In genomic region chr7:65554-65953, GRCh38 we compare ENCODE assay signal across 17 cellular contexts.
DNase-seq lines count a peak whose midpoint lies in the region; ATAC-seq and TF ChIP-seq lines count a peak whose summit lies in the region.
"Had no signal": no experiment of that assay in that cellular context is flagged by ENCODE, and none has a peak within 500 bp of the region (broad histone marks: within the 10 kb centered on the region; RNA-seq: fewer than 3 reads in every experiment).

No MANE protein-coding gene starts in this region.

- H3K27me3 Mint-ChIP-seq in activated naive CD4-positive, alpha-beta T cell treated with anti-CD3 and anti-CD28 coated beads, Interleukin-2, amount 10 ng/mL, durations not matched to agents 7 days and 5 days: no peaks in the 10 kb centered on the region
- H3K27me3 Mint-ChIP-seq: activated B cell treated with CpG ODN at 0.5 μM for 24 hours, brain had no signal

- peak; percentile 7 for DNase-seq in activated CD4-positive, CD25-positive, alpha-beta regulatory T cell treated with anti-CD3 and anti-CD28 coated beads, Interleukin-2, amount 50 U/mL, for 72 hours
- DNase-seq in activated CD4-positive, CD25-positive, alpha-beta regulatory T cell (lab: John Stamatoyannopoulos, UW): no peak
- peak; percentile 21 for DNase-seq in T1000 (lab: John Stamatoyannopoulos, UW)
- peak; percentile 44 for DNase-seq in fibroblast of villous mesenchyme (ENCODE audit: low read depth)
- peak; percentile 62 for DNase-seq in sigmoid colon
- DNase-seq in activated gamma-delta T cell (lab: John Stamatoyannopoulos, UW): no peak
- DNase-seq in activated naive CD4-positive, alpha-beta T cell treated with anti-CD3 and anti-CD28 coated beads, Interleukin-2, amount 10 ng/mL, durations not matched to agents 7 days and 5 days: no peak
- DNase-seq: activated B cell treated with CpG ODN at 0.5 μM for 24 hours; CD8-positive, alpha-beta T cell; GDM1; NCI-H510A; stimulated activated CD4-positive, alpha-beta T cell treated with anti-CD3 and anti-CD28 coated beads, Interleukin-15, amount 100 ng/mL, for 24 hours; SW 1271 had no signal

- no peak for TF ChIP-seq POLR2A in sigmoid colon (IDR thresholded peaks at IDR 0.05)

- no peaks in the 10 kb centered on the region for H3K4me1 Mint-ChIP-seq in activated naive CD4-positive, alpha-beta T cell treated with anti-CD3 and anti-CD28 coated beads, Interleukin-2, amount 10 ng/mL, durations not matched to agents 7 days and 5 days

- H3K9me3 ChIP-seq in sigmoid colon: no peaks in the 10 kb centered on the region
- H3K9me3 ChIP-seq: suprapubic skin had no signal

- H3K36me3 Mint-ChIP-seq in activated naive CD4-positive, alpha-beta T cell treated with anti-CD3 and anti-CD28 coated beads, Interleukin-2, amount 10 ng/mL, durations not matched to agents 7 days and 5 days: no peaks in the 10 kb centered on the region
- H3K36me3 Mint-ChIP-seq: brain; CD8-positive, alpha-beta T cell had no signal

- H3K4me3 ChIP-seq in fibroblast of villous mesenchyme (ENCODE audit: low read depth, low read length): no peak overlapping the region
- H3K4me3 ChIP-seq in sigmoid colon: no peak overlapping the region
- H3K4me3 ChIP-seq: suprapubic skin had no signal

- H3K4me3 Mint-ChIP-seq in activated naive CD4-positive, alpha-beta T cell treated with anti-CD3 and anti-CD28 coated beads, Interleukin-2, amount 10 ng/mL, durations not matched to agents 7 days and 5 days: no peak overlapping the region
- H3K4me3 Mint-ChIP-seq: activated B cell treated with CpG ODN at 0.5 μM for 24 hours; brain; CD8-positive, alpha-beta T cell had no signal

- no peak for TF ChIP-seq CTCF in fibroblast of villous mesenchyme (IDR thresholded peaks at IDR 0.05; ENCODE audit: insufficient read depth, low read depth, low read length)
- no peak for TF ChIP-seq CTCF in sigmoid colon (IDR thresholded peaks at IDR 0.05)

- 77 to 80% methylated on average over 8 of the region's 8 CpGs for WGBS in sigmoid colon, 2 donors

- no peak overlapping the region for H3K27ac Mint-ChIP-seq in activated naive CD4-positive, alpha-beta T cell treated with anti-CD3 and anti-CD28 coated beads, Interleukin-2, amount 10 ng/mL, durations not matched to agents 7 days and 5 days
- H3K27ac Mint-ChIP-seq: activated B cell treated with CpG ODN at 0.5 μM for 24 hours; CD8-positive, alpha-beta T cell had no signal

- H3K36me3 ChIP-seq in sigmoid colon: no peaks in the 10 kb centered on the region
- H3K36me3 ChIP-seq: suprapubic skin had no signal

- peaks cover 0 to 24% (median 13%) of the 10 kb centered on the region in 4 donors for H3K4me1 ChIP-seq in sigmoid colon

- ATAC-seq in GM21717 (IDR thresholded peaks at IDR 0.05; ENCODE audit: unreplicated experiment): no peak
- ATAC-seq: CD8-positive, alpha-beta T cell; Panc1 had no signal

- H3K27me3 ChIP-seq in sigmoid colon: no peaks in the 10 kb centered on the region
- H3K27me3 ChIP-seq: suprapubic skin had no signal

- CTCF ChIA-PET in activated naive CD4-positive, alpha-beta T cell treated with anti-CD3 and anti-CD28 coated beads, Interleukin-2, amount 10 ng/mL, durations not matched to agents 7 days and 5 days (lab: Charles Lee): no interaction called here

- no peak overlapping the region for H3K27ac ChIP-seq in sigmoid colon
- H3K27ac ChIP-seq: suprapubic skin had no signal

- TF ChIP-seq EP300 in sigmoid colon (IDR thresholded peaks at IDR 0.05): no peak

- intact Hi-C loops in sigmoid colon (cut with DNase I): no loop called here

- no peaks in the 10 kb centered on the region for H3K9me3 Mint-ChIP-seq in activated naive CD4-positive, alpha-beta T cell treated with anti-CD3 and anti-CD28 coated beads, Interleukin-2, amount 10 ng/mL, durations not matched to agents 7 days and 5 days
- H3K9me3 Mint-ChIP-seq: activated B cell treated with CpG ODN at 0.5 μM for 24 hours; brain; CD8-positive, alpha-beta T cell had no signal

Comparison
In these comparisons a context has a peak if more than half of its experiments do, and no peak if none do; other contexts are left out.
1. DNase-seq: peak in activated CD4-positive, CD25-positive, alpha-beta regulatory T cell treated with anti-CD3 and anti-CD28 coated beads, Interleukin-2, amount 50 U/mL, for 72 hours (single experiment), T1000 (single experiment), fibroblast of villous mesenchyme (single experiment) and sigmoid colon (single experiment); none in activated CD4-positive, CD25-positive, alpha-beta regulatory T cell (0 of 4), activated gamma-delta T cell (single experiment) and activated naive CD4-positive, alpha-beta T cell treated with anti-CD3 and anti-CD28 coated beads, Interleukin-2, amount 10 ng/mL, durations not matched to agents 7 days and 5 days (single experiment).